ENCODE assay signal across 19 cellular contexts in the genomic region with DNA sequence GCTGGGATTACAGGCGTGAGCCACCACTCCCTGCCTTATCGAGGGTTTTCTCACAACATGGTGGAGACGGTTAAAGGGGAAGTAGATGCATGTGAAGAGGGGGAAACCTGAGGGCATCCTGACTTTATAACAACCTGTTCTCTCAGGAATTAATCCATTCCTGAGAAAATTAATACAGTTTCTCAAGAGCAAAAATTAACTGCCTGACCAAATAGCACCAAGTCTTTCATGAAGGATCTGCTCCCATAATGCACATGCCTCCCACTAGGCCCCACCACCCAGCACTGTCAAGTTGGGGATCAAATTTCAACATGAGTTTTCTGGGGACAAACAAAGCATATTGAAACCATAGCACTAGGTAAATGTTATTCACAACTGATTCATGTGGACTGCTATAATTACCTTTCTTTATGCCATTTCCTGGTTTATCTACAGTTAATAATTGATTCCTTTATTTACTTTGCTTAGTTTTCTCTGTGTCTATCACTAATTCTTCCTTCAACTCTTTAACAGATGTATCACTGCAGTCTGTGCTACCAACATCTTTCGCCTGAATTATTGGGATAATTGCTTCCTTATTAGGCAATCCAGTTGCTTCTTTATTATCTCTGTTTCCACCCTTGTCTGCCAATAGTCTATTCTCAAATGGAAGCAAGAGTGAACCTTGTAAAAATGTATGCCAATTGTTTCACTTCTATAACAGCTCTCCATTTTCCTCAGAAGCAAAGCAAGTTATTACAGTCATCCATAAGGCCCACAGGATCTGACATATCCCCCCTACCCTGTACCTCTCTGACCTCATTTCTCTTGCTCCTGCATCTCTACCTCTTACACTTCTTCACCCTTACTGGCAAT. TPM values are rescaled to one million over a fixed set of nuclear protein-coding genes. Genes with fewer than 3 reads are reported as not detected.
A peak's percentile ranks its signal among the peaks of the same experiment; 100 is the strongest.
DNase-seq lines count a peak whose midpoint lies in the region; ATAC-seq, FAIRE-seq and TF ChIP-seq lines count a peak whose summit lies in the region.
"Had no signal": no experiment of that assay in that cellular context is flagged by ENCODE, and none has a peak within 500 bp of the region (broad histone marks: within the 10 kb centered on the region; RNA-seq: fewer than 3 reads in every experiment).

No MANE protein-coding gene starts in this region.

- no peaks in the 10 kb centered on the region for H3F3A ChIP-seq in smooth muscle cell (ENCODE audit: low read depth)

- DNase-seq in H54 (ENCODE audit: insufficient read length, low spot score): no peak
- peak; percentile 30 for DNase-seq in NCI-H1694 treated with DMSO at 0.1 percent for 48 hours (lab: John Stamatoyannopoulos, UW)
- DNase-seq in epithelial cell of proximal tubule (ENCODE audit: low read depth): peak; percentile 61
- DNase-seq in psoas muscle: no peak
- DNase-seq in smooth muscle cell (lab: John Stamatoyannopoulos, UW; ENCODE audit: unreplicated experiment): no peak
- no peak for DNase-seq in DMS114 treated with DMSO at 0.1 percent for 48 hours (lab: John Stamatoyannopoulos, UW; ENCODE audit: unreplicated experiment)
- no peak for DNase-seq in brain microvascular endothelial cell
- DNase-seq: activated CD4-positive, alpha-beta T cell treated with anti-CD3 and anti-CD28 coated beads, Interleukin-2, amount 50 U/mL, for 48 hours; cortex of kidney; heart right ventricle; left ventricle myocardium superior; stimulated activated CD4-positive, alpha-beta T cell treated with anti-CD3 and anti-CD28 coated beads, Interleukin-4, amount 100 ng/mL, for 4 hours; transverse colon had no signal

- ATAC-seq in psoas muscle: no peak
- ATAC-seq: esophagus mucosa; heart right ventricle; left ventricle myocardium superior; natural killer cell treated with Interleukin-12 subunit alpha and Interleukin-12 subunit beta and Interleukin-15 and Interleukin-18, amount 100 ng/mL, for 72 hours had no signal

- no peaks in the 10 kb centered on the region for H4K20me1 ChIP-seq in smooth muscle cell (ENCODE audit: low read depth)

- TF ChIP-seq POLR2A in H54 (IDR thresholded peaks at IDR 0.05; ENCODE audit: low read depth, low read length): no peak

- peak overlapping the region; percentile 5 for H3K27ac ChIP-seq in psoas muscle
- H3K27ac ChIP-seq in smooth muscle cell (ENCODE audit: low read depth): no peak overlapping the region
- H3K27ac ChIP-seq in brain microvascular endothelial cell: no peak overlapping the region
- H3K27ac ChIP-seq: right atrium auricular region, SJCRH30, transverse colon had no signal

- H3K9me3 ChIP-seq in psoas muscle (no peaks in the 10 kb centered on the region), smooth muscle cell (replicated peaks; ENCODE audit: low read depth) (no peaks in the 10 kb centered on the region)
- H3K9me3 ChIP-seq: heart right ventricle, right atrium auricular region, transverse colon had no signal

- no peak overlapping the region for H3K4me2 ChIP-seq in smooth muscle cell

- peaks cover 7% of the 10 kb centered on the region for H3K4me1 ChIP-seq in psoas muscle
- no peaks in the 10 kb centered on the region for H3K4me1 ChIP-seq in smooth muscle cell (ENCODE audit: low read depth)
- H3K4me1 ChIP-seq: SJCRH30 had no signal

- H3K4me3 ChIP-seq in epithelial cell of proximal tubule (ENCODE audit: low read depth, low read length) (no peak overlapping the region), psoas muscle (no peak overlapping the region), smooth muscle cell (no peak overlapping the region), brain microvascular endothelial cell (ENCODE audit: low read depth, low read length) (no peak overlapping the region)
- H3K4me3 ChIP-seq: heart right ventricle, right atrium auricular region, SJCRH30, transverse colon had no signal

- 69 to 82% (median 81%) methylated on average over 4 of the region's 4 CpGs for WGBS in psoas muscle, 3 donors
- 72% methylated on average over 4 of the region's 4 CpGs for WGBS in smooth muscle cell (ENCODE audit: low lambda C conversion rate)

- H3K27me3 ChIP-seq in psoas muscle (ENCODE audit: insufficient read depth in 3 of 3, low read length in 2 of 3) (no peaks in the 10 kb centered on the region), smooth muscle cell (ENCODE audit: low read depth) (no peaks in the 10 kb centered on the region), brain microvascular endothelial cell (replicated peaks) (no peaks in the 10 kb centered on the region)
- H3K27me3 ChIP-seq: heart right ventricle, right atrium auricular region, SJCRH30, transverse colon had no signal

- TF ChIP-seq CTCF in epithelial cell of proximal tubule (conservative IDR thresholded peaks at IDR 0.05; ENCODE audit: low read depth, low read length): no peak
- TF ChIP-seq CTCF in psoas muscle (IDR thresholded peaks at IDR 0.05): no peak
- TF ChIP-seq CTCF in smooth muscle cell (IDR thresholded peaks at IDR 0.05; ENCODE audit: borderline replicate concordance, insufficient read depth, poor library complexity, severe bottlenecking): no peak
- no peak for TF ChIP-seq CTCF in brain microvascular endothelial cell (IDR thresholded peaks at IDR 0.05; ENCODE audit: low read depth, low read length, missing control alignments)

- H2AFZ ChIP-seq in smooth muscle cell (ENCODE audit: low read depth): no peak overlapping the region

- FAIRE-seq in H54 (lab: Jason Lieb, UNC): peak; percentile 66
- FAIRE-seq: G401.6, TTC549 had no signal

- no peak overlapping the region for H3K9ac ChIP-seq in smooth muscle cell (ENCODE audit: low read depth)

- intact Hi-C loops in psoas muscle (cut with DNase I): no loop called here

- H3K36me3 ChIP-seq in psoas muscle (ENCODE audit: insufficient read depth in 1 of 2, low read depth in 1 of 2) (no peaks in the 10 kb centered on the region), smooth muscle cell (ENCODE audit: low read depth) (no peaks in the 10 kb centered on the region), brain microvascular endothelial cell (replicated peaks) (no peaks in the 10 kb centered on the region)
- H3K36me3 ChIP-seq: heart right ventricle, right atrium auricular region, SJCRH30, transverse colon had no signal

- no peaks in the 10 kb centered on the region for H3K79me2 ChIP-seq in smooth muscle cell (ENCODE audit: low read depth)

- in situ Hi-C loops in brain microvascular endothelial cell (cut with HindIII; ENCODE audit: low pct_ligation_motif_present, low sequenced_read_pairs): no loop called here

RNA-seq across cellular contexts. Expression of a gene that starts 12.9 kb away (rescaled TPM):
- 31.3 and 36.5 TPM in 2 replicates for total RNA-seq in epithelial cell of proximal tubule
- total RNA-seq in psoas muscle: 10 to 100 TPM; 37.3 to 57.8 (median 46.6) TPM
- polyA plus RNA-seq in psoas muscle: 10 to 100 TPM; 31.0 to 34.8 (median 33.5) TPM
- 35.0 and 40.0 TPM in 2 replicates for total RNA-seq in smooth muscle cell
- 30.7 and 35.1 TPM in 2 replicates for polyA plus RNA-seq in smooth muscle cell

RNA-seq across cellular contexts. Expression of a gene that starts 53.1 kb away (rescaled TPM):
- 27.2 and 32.7 TPM in 2 replicates for total RNA-seq in epithelial cell of proximal tubule
- total RNA-seq in psoas muscle: 100 to 1,000 TPM in 1 of 4 donors, 10 to 100 TPM in 3; 66.1 to 118 (median 80.1) TPM
- polyA plus RNA-seq in psoas muscle: 10 to 100 TPM; 32.4 to 40.5 (median 35.0) TPM
- total RNA-seq in smooth muscle cell: 22.4 and 30.4 TPM in 2 replicates
- polyA plus RNA-seq in smooth muscle cell: 15.4 and 17.1 TPM in 2 replicates

Comparison
In these comparisons a context has a peak if more than half of its experiments do, and no peak if none do; other contexts are left out.
1. DNase-seq: peak in NCI-H1694 treated with DMSO at 0.1 percent for 48 hours (single experiment) and epithelial cell of proximal tubule (single experiment); none in H54 (single experiment), psoas muscle (0 of 2), smooth muscle cell (single experiment), DMS114 treated with DMSO at 0.1 percent for 48 hours (single experiment) and brain microvascular endothelial cell (single experiment).